In the genomic region with DNA sequence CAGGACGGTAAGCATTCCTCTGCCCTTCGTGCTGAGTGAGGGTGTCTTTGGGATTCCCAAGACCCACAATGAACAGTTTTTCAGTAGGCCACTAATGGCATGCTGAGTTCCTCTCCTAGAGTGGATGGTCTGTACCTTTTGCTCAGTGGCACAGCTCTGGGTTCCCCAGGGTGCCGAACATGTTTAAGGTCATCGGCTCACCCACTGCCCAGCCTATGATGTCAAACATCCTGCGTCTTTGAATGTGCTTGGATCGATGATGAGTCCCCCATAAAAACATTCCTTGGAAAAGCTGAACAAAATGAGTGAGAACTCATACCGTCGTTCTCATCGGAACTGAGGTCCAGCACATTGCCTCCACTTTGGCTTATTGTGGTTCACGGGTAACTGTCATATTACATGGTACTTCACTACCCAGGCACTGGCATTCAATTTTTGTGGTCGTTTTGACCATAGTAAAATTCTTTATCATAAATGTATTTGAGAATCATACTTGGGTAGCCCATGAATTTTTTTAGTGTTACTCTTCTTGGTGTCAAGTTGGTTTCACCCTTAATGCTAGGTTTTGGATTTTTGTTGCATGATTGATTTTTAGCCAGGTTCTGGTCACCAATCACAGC, we compare ENCODE assay signal across 20 cellular contexts.
DNase-seq lines count a peak whose midpoint lies in the region; ATAC-seq and TF ChIP-seq lines count a peak whose summit lies in the region.
"Had no signal": no experiment of that assay in that cellular context is flagged by ENCODE, and none has a peak within 500 bp of the region (broad histone marks: within the 10 kb centered on the region; RNA-seq: fewer than 3 reads in every experiment).

No MANE protein-coding gene starts in this region.

- no peak for TF ChIP-seq CTCF in mucosa of descending colon (IDR thresholded peaks at IDR 0.05)

- DNase-seq in CD8-positive, alpha-beta memory T cell = no peak
- no peak for DNase-seq in effector memory CD4-positive, alpha-beta T cell
- DNase-seq in activated T-cell treated with anti-CD3 and anti-CD28 coated beads, Interleukin-2, amount 50 U/mL, for 4 hours = no peak
- DNase-seq in NCI-H2196 (lab: John Stamatoyannopoulos, UW; ENCODE audit: unreplicated experiment) (no peak), mucosa of descending colon (no peak)
- DNase-seq: BE2C; CD4-positive, alpha-beta T cell; DMS153; MM.1S; NCI-H1092; NCI-H1436 treated with DMSO at 0.1 percent for 48 hours; NCI-H1930; NCI-H226; NCI-H524; NCI-H774 had no signal

- H3K27ac Mint-ChIP-seq in CD8-positive, alpha-beta memory T cell = no peak overlapping the region
- H3K27ac Mint-ChIP-seq: CD4-positive, alpha-beta T cell had no signal

- POLR2A ChIA-PET in CD8-positive, alpha-beta memory T cell (lab: Charles Lee) = no interaction called here

- CTCF ChIA-PET in CD8-positive, alpha-beta memory T cell (lab: Charles Lee) = no interaction called here

- peaks cover 98% of the 10 kb centered on the region for H3K36me3 ChIP-seq in CD8-positive, alpha-beta memory T cell (ENCODE audit: insufficient read depth, low read length)
- H3K36me3 ChIP-seq in effector memory CD4-positive, alpha-beta T cell (ENCODE audit: control insufficient read depth, insufficient read depth, low read length) = peaks cover 100% of the 10 kb centered on the region
- H3K36me3 ChIP-seq in muscle layer of duodenum (ENCODE audit: control insufficient read depth in 1 of 2, insufficient read depth in 2 of 2, low read length in 2 of 2) = peaks cover 93 to 100% of the 10 kb centered on the region in 2 donors
- H3K36me3 ChIP-seq in mucosa of descending colon (ENCODE audit: low read depth) = peaks cover 13% of the 10 kb centered on the region

- ATAC-seq in activated T-cell treated with anti-CD3 and anti-CD28 coated beads, Interleukin-2, amount 50 U/mL, for 4 hours = no peak
- no peak for ATAC-seq in GM18873 (IDR thresholded peaks at IDR 0.05; ENCODE audit: low FRiP score, unreplicated experiment)
- no peak for ATAC-seq in mucosa of descending colon
- ATAC-seq: A549, Panc1, SK-N-SH treated with all-trans-retinoic acid at 6 μM for 48 hours had no signal

- peaks cover 19 to 100% (median 100%) of the 10 kb centered on the region in 5 donors for H3K9me3 Mint-ChIP-seq in CD8-positive, alpha-beta memory T cell
- peaks cover 73% of the 10 kb centered on the region for H3K9me3 Mint-ChIP-seq in activated T-cell treated with anti-CD3 and anti-CD28 coated beads, Interleukin-2, amount 50 U/mL, for 4 hours

- H3K4me1 Mint-ChIP-seq in CD8-positive, alpha-beta memory T cell = no peaks in the 10 kb centered on the region
- no peaks in the 10 kb centered on the region for H3K4me1 Mint-ChIP-seq in activated T-cell treated with anti-CD3 and anti-CD28 coated beads, Interleukin-2, amount 50 U/mL, for 4 hours (ENCODE audit: low read depth)

- no peaks in the 10 kb centered on the region for H3K4me1 ChIP-seq in CD8-positive, alpha-beta memory T cell (ENCODE audit: insufficient read depth, low read length)
- H3K4me1 ChIP-seq in effector memory CD4-positive, alpha-beta T cell (ENCODE audit: control insufficient read depth, insufficient read depth, low read length, poor library complexity, severe bottlenecking) = no peaks in the 10 kb centered on the region
- H3K4me1 ChIP-seq in muscle layer of duodenum (ENCODE audit: control insufficient read depth in 1 of 2, insufficient read depth in 2 of 2, low read length in 2 of 2) = no peaks in the 10 kb centered on the region
- H3K4me1 ChIP-seq in mucosa of descending colon (ENCODE audit: low read depth) = no peaks in the 10 kb centered on the region
- H3K4me1 ChIP-seq: A549, BE2C had no signal

- intact Hi-C loops in mucosa of descending colon (cut with DNase I, micrococcal nuclease) = no loop called here

- H3K4me3 ChIP-seq in CD8-positive, alpha-beta memory T cell (ENCODE audit: low read length) = peak overlapping the region; percentile 18
- H3K4me3 ChIP-seq in effector memory CD4-positive, alpha-beta T cell (ENCODE audit: insufficient read depth, low read depth, low read length, poor library complexity, severe bottlenecking) = peak overlapping the region; percentile 5
- H3K4me3 ChIP-seq in muscle layer of duodenum (ENCODE audit: low read depth in 1 of 2, low read length in 2 of 2) = peak overlapping the region; percentile 5 to 53
- H3K4me3 ChIP-seq in mucosa of descending colon = no peak overlapping the region
- H3K4me3 ChIP-seq: A549 had no signal

- H3K27me3 ChIP-seq in CD8-positive, alpha-beta memory T cell (ENCODE audit: insufficient read depth, low read length, poor library complexity, severe bottlenecking) = no peaks in the 10 kb centered on the region
- no peaks in the 10 kb centered on the region for H3K27me3 ChIP-seq in effector memory CD4-positive, alpha-beta T cell (replicated peaks; ENCODE audit: control insufficient read depth, insufficient read depth, low read length, poor library complexity, severe bottlenecking)
- H3K27me3 ChIP-seq in muscle layer of duodenum (ENCODE audit: low read depth, low read length) = no peaks in the 10 kb centered on the region
- H3K27me3 ChIP-seq: BE2C had no signal

- H3K4me3 Mint-ChIP-seq in CD8-positive, alpha-beta memory T cell = no peak overlapping the region
- no peak overlapping the region for H3K4me3 Mint-ChIP-seq in activated T-cell treated with anti-CD3 and anti-CD28 coated beads, Interleukin-2, amount 50 U/mL, for 4 hours
- H3K4me3 Mint-ChIP-seq: CD4-positive, alpha-beta T cell had no signal

- peaks cover 100% of the 10 kb centered on the region for H3K9me3 ChIP-seq in CD8-positive, alpha-beta memory T cell (ENCODE audit: low read length)
- H3K9me3 ChIP-seq in effector memory CD4-positive, alpha-beta T cell (ENCODE audit: control insufficient read depth, low read length) = peaks cover 91% of the 10 kb centered on the region
- peaks cover 97 to 100% of the 10 kb centered on the region in 2 donors for H3K9me3 ChIP-seq in muscle layer of duodenum (ENCODE audit: control insufficient read depth in 1 of 2, low read length in 2 of 2)
- peaks cover 100% of the 10 kb centered on the region for H3K9me3 ChIP-seq in mucosa of descending colon

- H3K36me3 Mint-ChIP-seq in CD8-positive, alpha-beta memory T cell = peaks cover 69 to 100% (median 100%) of the 10 kb centered on the region in 3 donors
- peaks cover 95% of the 10 kb centered on the region for H3K36me3 Mint-ChIP-seq in activated T-cell treated with anti-CD3 and anti-CD28 coated beads, Interleukin-2, amount 50 U/mL, for 4 hours (ENCODE audit: insufficient read depth)

- H3K27me3 Mint-ChIP-seq in CD8-positive, alpha-beta memory T cell = peaks cover 0 to 1% of the 10 kb centered on the region in 2 donors
- no peaks in the 10 kb centered on the region for H3K27me3 Mint-ChIP-seq in activated T-cell treated with anti-CD3 and anti-CD28 coated beads, Interleukin-2, amount 50 U/mL, for 4 hours (ENCODE audit: low read depth)
- H3K27me3 Mint-ChIP-seq: CD4-positive, alpha-beta T cell had no signal

- no peak overlapping the region for H3K27ac ChIP-seq in CD8-positive, alpha-beta memory T cell (ENCODE audit: low read depth, low read length)
- no peak overlapping the region for H3K27ac ChIP-seq in effector memory CD4-positive, alpha-beta T cell (ENCODE audit: insufficient read depth, low read length, poor library complexity, severe bottlenecking)
- H3K27ac ChIP-seq in muscle layer of duodenum (ENCODE audit: low read length) = no peak overlapping the region
- H3K27ac ChIP-seq: A549 had no signal
